Comparison of ENCODE assay signal across 2 cellular contexts in the genomic region with DNA sequence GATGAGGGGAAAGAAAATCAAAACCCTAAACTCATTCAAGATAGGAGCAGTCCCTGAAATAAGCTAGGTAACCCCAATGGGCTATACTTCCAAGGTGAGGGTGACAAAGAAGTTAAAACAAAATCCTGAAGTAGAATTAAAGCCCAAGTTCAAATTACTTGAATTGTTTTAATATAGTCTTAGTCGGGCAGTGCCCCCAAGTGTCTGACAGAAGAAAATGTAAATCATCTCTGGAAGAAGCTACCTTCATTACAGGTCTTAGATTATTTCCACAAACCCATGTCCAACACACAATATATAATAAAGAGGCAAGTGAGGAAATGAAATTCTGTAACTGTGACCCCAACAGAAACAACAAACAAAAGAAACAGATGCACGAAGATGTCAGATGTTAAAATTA.
A peak's percentile ranks its signal among the peaks of the same experiment; 100 is the strongest.
TF ChIP-seq lines count a peak whose summit lies in the region.

No MANE protein-coding gene starts in this region.

TF ChIP-seq in HEK293, 187 proteins besides CTCF, POLR2A, EP300 and RAD21 (continued from another document):
- TF ChIP-seq ZNF654 (tag by site-specific recombination; IDR thresholded peaks at IDR 0.05; ENCODE audit: low read depth), result 0 out of 2 replicates have a peak, but pooled peaks have one; percentile 11

TF ChIP-seq in HepG2, 621 proteins besides CTCF, POLR2A, EP300 and RAD21 (continued from another document):
- TF ChIP-seq LRRFIP1 (CRISPR knock-in tag; conservative IDR thresholded peaks at IDR 0.05) (no peak), TARDBP (CRISPR knock-in tag; IDR thresholded peaks at IDR 0.05) (no peak), ZNF256 (CRISPR knock-in tag; conservative IDR thresholded peaks at IDR 0.05) (no peak), ZNF550 (CRISPR knock-in tag; IDR thresholded peaks at IDR 0.05; ENCODE audit: borderline replicate concordance) (no peak), ZNF788 (CRISPR knock-in tag; IDR thresholded peaks at IDR 0.05; ENCODE audit: borderline replicate concordance) (no peak), RBM39 (IDR thresholded peaks at IDR 0.05; ENCODE audit: low read depth, low read length, poor library complexity, severe bottlenecking) (no peak), HINFP (CRISPR knock-in tag; IDR thresholded peaks at IDR 0.05; ENCODE audit: low read depth) (no peak), ZBTB7B (CRISPR knock-in tag; IDR thresholded peaks at IDR 0.05) (no peak), ZFP41 (CRISPR knock-in tag; IDR thresholded peaks at IDR 0.05; ENCODE audit: borderline replicate concordance) (no peak), ZNF841 (CRISPR knock-in tag; IDR thresholded peaks at IDR 0.05; ENCODE audit: borderline replicate concordance) (no peak), ZMAT3 (CRISPR knock-in tag; conservative IDR thresholded peaks at IDR 0.05) (no peak)
- TF ChIP-seq, protein P1, sequence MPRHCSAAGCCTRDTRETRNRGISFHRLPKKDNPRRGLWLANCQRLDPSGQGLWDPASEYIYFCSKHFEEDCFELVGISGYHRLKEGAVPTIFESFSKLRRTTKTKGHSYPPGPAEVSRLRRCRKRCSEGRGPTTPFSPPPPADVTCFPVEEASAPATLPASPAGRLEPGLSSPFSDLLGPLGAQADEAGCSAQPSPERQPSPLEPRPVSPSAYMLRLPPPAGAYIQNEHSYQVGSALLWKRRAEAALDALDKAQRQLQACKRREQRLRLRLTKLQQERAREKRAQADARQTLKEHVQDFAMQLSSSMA (CRISPR knock-in tag; IDR thresholded peaks at IDR 0.05), result no peak
- TF ChIP-seq, protein P2, sequence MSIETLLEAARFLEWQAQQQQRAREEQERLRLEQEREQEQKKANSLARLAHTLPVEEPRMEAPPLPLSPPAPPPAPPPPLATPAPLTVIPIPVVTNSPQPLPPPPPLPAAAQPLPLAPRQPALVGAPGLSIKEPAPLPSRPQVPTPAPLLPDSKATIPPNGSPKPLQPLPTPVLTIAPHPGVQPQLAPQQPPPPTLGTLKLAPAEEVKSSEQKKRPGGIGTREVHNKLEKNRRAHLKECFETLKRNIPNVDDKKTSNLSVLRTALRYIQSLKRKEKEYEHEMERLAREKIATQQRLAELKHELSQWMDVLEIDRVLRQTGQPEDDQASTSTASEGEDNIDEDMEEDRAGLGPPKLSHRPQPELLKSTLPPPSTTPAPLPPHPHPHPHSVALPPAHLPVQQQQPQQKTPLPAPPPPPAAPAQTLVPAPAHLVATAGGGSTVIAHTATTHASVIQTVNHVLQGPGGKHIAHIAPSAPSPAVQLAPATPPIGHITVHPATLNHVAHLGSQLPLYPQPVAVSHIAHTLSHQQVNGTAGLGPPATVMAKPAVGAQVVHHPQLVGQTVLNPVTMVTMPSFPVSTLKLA (IDR thresholded peaks at IDR 0.05), result no peak
- TF ChIP-seq, protein P3, sequence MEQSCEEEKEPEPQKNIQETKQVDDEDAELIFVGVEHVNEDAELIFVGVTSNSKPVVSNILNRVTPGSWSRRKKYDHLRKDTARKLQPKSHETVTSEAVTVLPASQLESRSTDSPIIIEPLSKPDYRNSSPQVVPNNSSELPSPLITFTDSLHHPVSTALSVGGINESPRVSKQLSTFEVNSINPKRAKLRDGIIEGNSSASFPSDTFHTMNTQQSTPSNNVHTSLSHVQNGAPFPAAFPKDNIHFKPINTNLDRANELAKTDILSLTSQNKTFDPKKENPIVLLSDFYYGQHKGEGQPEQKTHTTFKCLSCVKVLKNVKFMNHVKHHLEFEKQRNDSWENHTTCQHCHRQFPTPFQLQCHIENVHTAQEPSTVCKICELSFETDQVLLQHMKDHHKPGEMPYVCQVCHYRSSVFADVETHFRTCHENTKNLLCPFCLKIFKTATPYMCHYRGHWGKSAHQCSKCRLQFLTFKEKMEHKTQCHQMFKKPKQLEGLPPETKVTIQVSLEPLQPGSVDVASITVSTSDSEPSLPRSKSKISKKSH (CRISPR knock-in tag; IDR thresholded peaks at IDR 0.05; ENCODE audit: borderline replicate concordance), result no peak
